Comparison of ENCODE assay signal across 22 cellular contexts in genomic region chr2:102770506-102770905, GRCh38. TPM values are rescaled to one million over a fixed set of nuclear protein-coding genes. Genes with fewer than 3 reads are reported as not detected.
A peak's percentile ranks its signal among the peaks of the same experiment; 100 is the strongest.
DNase-seq lines count a peak whose midpoint lies in the region; ATAC-seq and TF ChIP-seq lines count a peak whose summit lies in the region.
"Had no signal": no experiment of that assay in that cellular context is flagged by ENCODE, and none has a peak within 500 bp of the region (broad histone marks: within the 10 kb centered on the region; RNA-seq: fewer than 3 reads in every experiment).

No MANE protein-coding gene starts in this region.

- H3K4me1 ChIP-seq in right atrium auricular region: peaks cover 0 to 17% of the 10 kb centered on the region in 2 donors
- H3K4me1 ChIP-seq: ascending aorta, stomach had no signal

- no peak overlapping the region for H3K4me3 ChIP-seq in astrocyte of the spinal cord (ENCODE audit: low read depth, low read length)
- no peak overlapping the region for H3K4me3 ChIP-seq in right atrium auricular region
- H3K4me3 ChIP-seq: ascending aorta, coronary artery, SJCRH30, stomach had no signal

- peak overlapping the region; percentile 42 to 56 for H3K27ac ChIP-seq in right atrium auricular region
- H3K27ac ChIP-seq: ascending aorta, C4-2B, coronary artery, SJCRH30, stomach had no signal

- in situ Hi-C loops in astrocyte of the spinal cord (cut with HindIII; ENCODE audit: low sequenced_read_pairs): no loop called here

- no peak for TF ChIP-seq CTCF in astrocyte of the spinal cord (IDR thresholded peaks at IDR 0.05; ENCODE audit: low read depth, low read length)
- no peak for TF ChIP-seq CTCF in right atrium auricular region (IDR thresholded peaks at IDR 0.05)

- H3K36me3 ChIP-seq in right atrium auricular region: no peaks in the 10 kb centered on the region
- H3K36me3 ChIP-seq: ascending aorta, SJCRH30 had no signal

- H3K9me3 ChIP-seq in right atrium auricular region: no peaks in the 10 kb centered on the region
- H3K9me3 ChIP-seq: ascending aorta, SJCRH30, stomach had no signal

- DNase-seq in AG20443 (ENCODE audit: low spot score) (peak; percentile 15), astrocyte of the spinal cord (ENCODE audit: low read depth, low spot score) (peak; percentile 52), right atrium auricular region (ENCODE audit: low spot score) (no peak), renal cortical epithelial cell (ENCODE audit: low read depth) (peak; percentile 58), DMS 273 (lab: John Stamatoyannopoulos, UW; ENCODE audit: unreplicated experiment) (no peak), cortex of kidney (lab: John Stamatoyannopoulos, UW) (no peak)
- no peak for DNase-seq in activated CD4-positive, alpha-beta T cell treated with anti-CD3 and anti-CD28 coated beads for 1 hour
- DNase-seq: activated CD4-positive, alpha-beta T cell treated with anti-CD3 and anti-CD28 coated beads, Interleukin-2, amount 10 ng/mL, durations not matched to agents 24 days and 14 days; activated CD8-positive, alpha-beta memory T cell treated with anti-CD3 and anti-CD28 coated beads, Interleukin-2, amount 10 ng/mL, durations not matched to agents 7 days and 5 days; HCEC 1CT; MM.1S; NCI-H1436; NCI-H510A treated with DMSO at 0.1 percent for 48 hours; NK-92 treated with Interleukin-12 subunit alpha and Interleukin-12 subunit beta, amount 100 ng/mL, for 24 hours; stomach; trophoblast cell had no signal

- no peaks in the 10 kb centered on the region for H3K27me3 ChIP-seq in right atrium auricular region
- H3K27me3 ChIP-seq: ascending aorta, SJCRH30, stomach had no signal

- ATAC-seq in HG03460 (IDR thresholded peaks at IDR 0.05; ENCODE audit: unreplicated experiment): no peak
- ATAC-seq: activated CD8-positive, alpha-beta memory T cell treated with anti-CD3 and anti-CD28 coated beads, Interleukin-2, amount 10 ng/mL, durations not matched to agents 7 days and 5 days; activated naive CD4-positive, alpha-beta T cell treated with anti-CD3 and anti-CD28 coated beads, Interleukin-2, amount 50 U/mL, for 72 hours had no signal

RNA-seq across cellular contexts. Expression of gene TMEM182, which starts 8.7 kb away (rescaled TPM):
- total RNA-seq in right atrium auricular region (100 to 1,000 TPM in 1 of 2 donors, 10 to 100 TPM in 1; 75.4 to 212 TPM), renal cortical epithelial cell (3.3 and 4.8 TPM in 2 replicates)
- total RNA-seq: ascending aorta had no signal

Comparison
In these comparisons a context has a peak if more than half of its experiments do, and no peak if none do; other contexts are left out.
1. DNase-seq: peak in AG20443 (single experiment), astrocyte of the spinal cord (single experiment) and renal cortical epithelial cell (single experiment); none in right atrium auricular region (single experiment), DMS 273 (single experiment), cortex of kidney (single experiment) and activated CD4-positive, alpha-beta T cell treated with anti-CD3 and anti-CD28 coated beads for 1 hour (single experiment).
2. RNA of gene TMEM182, which starts 8.7 kb away (total RNA-seq): 75.4 to 212 TPM in right atrium auricular region; 3.3 to 4.8 TPM in renal cortical epithelial cell; every median in the first group is over 10 times any median in the second.